Comparison of ENCODE assay signal across 8 cellular contexts in genomic region chr5:159631001-159631400, GRCh38.
"Had no signal": no experiment of that assay in that cellular context is flagged by ENCODE, and none has a peak within 500 bp of the region (broad histone marks: within the 10 kb centered on the region; RNA-seq: fewer than 3 reads in every experiment).

No MANE protein-coding gene starts in this region.

- H3K9me3 ChIP-seq: HAP-1 had no signal

- H3K9ac ChIP-seq: GM23248 had no signal

- H3K36me3 ChIP-seq: HAP-1 had no signal

- H3K4me2 ChIP-seq: GM23338 had no signal

- DNase-seq: GM23248, GOT3, H7, H9, HCEC 1CT, HFFc6 had no signal

- H2AFZ ChIP-seq: GM23248, GM23338 had no signal

- H3K27ac ChIP-seq: GM23248 had no signal

- H3K4me1 ChIP-seq: HAP-1 had no signal

- H3K4me3 ChIP-seq: GM23248, GM23338, HAP-1 had no signal
